ENCODE assay signal across 21 cellular contexts in the genomic region with DNA sequence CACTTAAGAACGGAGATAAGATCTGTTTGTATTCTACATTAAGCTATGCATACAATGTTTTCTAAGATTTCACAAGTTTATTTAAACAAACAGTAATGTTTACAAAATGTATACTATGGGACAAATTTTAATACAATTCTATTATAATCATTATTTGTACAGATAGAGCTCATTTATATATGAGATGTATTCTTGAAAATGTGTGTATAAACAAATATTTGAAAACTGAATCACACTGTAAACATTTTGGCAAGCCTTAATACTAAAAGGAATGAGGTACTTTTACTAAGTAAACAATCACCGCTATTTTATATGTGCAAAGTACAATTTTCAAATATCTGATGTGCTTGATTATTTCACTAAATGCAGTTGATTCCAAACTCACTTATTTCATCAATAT.
A peak's percentile ranks its signal among the peaks of the same experiment; 100 is the strongest.
DNase-seq lines count a peak whose midpoint lies in the region; ATAC-seq and TF ChIP-seq lines count a peak whose summit lies in the region.
"Had no signal": no experiment of that assay in that cellular context is flagged by ENCODE, and none has a peak within 500 bp of the region (broad histone marks: within the 10 kb centered on the region; RNA-seq: fewer than 3 reads in every experiment).

No MANE protein-coding gene starts in this region.

- H3K79me1 ChIP-seq in IMR-90 (ENCODE audit: low read depth in 1 of 2, low read length in 2 of 2) (no peaks in the 10 kb centered on the region), mesenchymal stem cell (replicated peaks; ENCODE audit: low read length, poor library complexity, severe bottlenecking) (no peaks in the 10 kb centered on the region)

- POLR2A ChIA-PET in IMR-90 (lab: Charles Lee; ENCODE audit: unreplicated experiment): no interaction called here
- POLR2A ChIA-PET in activated CD8-positive, alpha-beta T cell treated with anti-CD3 and anti-CD28 coated beads for 36 hours (lab: Charles Lee): no interaction called here

- dilution Hi-C loops in IMR-90 (cut with HindIII; ENCODE audit: low sequenced_read_pairs, unreplicated experiment): no loop called here

- no peak overlapping the region for H3K14ac ChIP-seq in IMR-90 (replicated peaks; ENCODE audit: low read depth, low read length)
- no peak overlapping the region for H3K14ac ChIP-seq in mesenchymal stem cell (ENCODE audit: low read length in 2 of 2)

- H3K4me1 Mint-ChIP-seq in immature natural killer cell: no peaks in the 10 kb centered on the region
- no peaks in the 10 kb centered on the region for H3K4me1 Mint-ChIP-seq in activated CD8-positive, alpha-beta T cell treated with anti-CD3 and anti-CD28 coated beads for 36 hours (ENCODE audit: low read depth)
- H3K4me1 Mint-ChIP-seq: CD8-positive, alpha-beta memory T cell had no signal

- H3K9me1 ChIP-seq in IMR-90 (ENCODE audit: insufficient read depth, low read length): no peaks in the 10 kb centered on the region

- H4K20me1 ChIP-seq in IMR-90 (ENCODE audit: insufficient read depth, low read length): no peaks in the 10 kb centered on the region
- H4K20me1 ChIP-seq: BLaER1 had no signal

- H3K27ac ChIP-seq in IMR-90 (ENCODE audit: insufficient read depth, low read length): no peak overlapping the region
- no peak overlapping the region for H3K27ac ChIP-seq in mesenchymal stem cell (ENCODE audit: low read length, poor library complexity, severe bottlenecking)
- H3K27ac ChIP-seq in lower lobe of right lung: no peak overlapping the region
- H3K27ac ChIP-seq: BLaER1 had no signal

- no peak overlapping the region for H3K23ac ChIP-seq in IMR-90 (ENCODE audit: low read depth, low read length)
- no peak overlapping the region for H3K23ac ChIP-seq in mesenchymal stem cell (ENCODE audit: low read length in 2 of 2)

- H3K27ac Mint-ChIP-seq in immature natural killer cell: no peak overlapping the region
- H3K27ac Mint-ChIP-seq in activated CD8-positive, alpha-beta T cell treated with anti-CD3 and anti-CD28 coated beads for 36 hours: no peak overlapping the region
- H3K27ac Mint-ChIP-seq: CD8-positive, alpha-beta memory T cell had no signal

- H3K9me3 Mint-ChIP-seq in immature natural killer cell: no peaks in the 10 kb centered on the region
- no peaks in the 10 kb centered on the region for H3K9me3 Mint-ChIP-seq in activated CD8-positive, alpha-beta T cell treated with anti-CD3 and anti-CD28 coated beads for 36 hours
- H3K9me3 Mint-ChIP-seq: CD8-positive, alpha-beta memory T cell had no signal

- DNase-seq in EH (ENCODE audit: low read depth) (peak; percentile 21), IMR-90 (peak; percentile 49), dedifferentiated amniotic fluid mesenchymal stem cell (ENCODE audit: extremely low spot score) (peak; percentile 44), mesenchymal stem cell (peak; percentile 23), immature natural killer cell (no peak), lower lobe of right lung (no peak)
- DNase-seq in activated CD8-positive, alpha-beta T cell treated with anti-CD3 and anti-CD28 coated beads for 36 hours: no peak
- DNase-seq: CD8-positive, alpha-beta memory T cell; DMS 273 treated with DMSO at 0.1 percent for 48 hours; KBM-7; MG63; NCI-H1105; NCI-H187 treated with DMSO at 0.1 percent for 48 hours; NCI-H2171; NCI-H446 treated with DMSO at 0.1 percent for 48 hours; NCI-H82; SHP77 had no signal

- no peak overlapping the region for H3K56ac ChIP-seq in IMR-90 (ENCODE audit: extremely low read depth, insufficient read depth, low read length)

- H4K8ac ChIP-seq in IMR-90 (ENCODE audit: low read depth in 2 of 2, low read length in 2 of 2) (no peak overlapping the region), mesenchymal stem cell (ENCODE audit: low read length) (no peak overlapping the region)

- H2BK15ac ChIP-seq in IMR-90 (ENCODE audit: low read depth, low read length) (no peak overlapping the region), mesenchymal stem cell (ENCODE audit: low read depth, poor library complexity, severe bottlenecking) (no peak overlapping the region)

- H3K36me3 ChIP-seq in IMR-90 (ENCODE audit: control insufficient read depth, insufficient read depth, low read length) (no peaks in the 10 kb centered on the region), mesenchymal stem cell (ENCODE audit: control insufficient read depth in 1 of 2, insufficient read depth in 2 of 2, low read depth in 1 of 2, low read length in 2 of 2) (peaks cover 0 to 4% of the 10 kb centered on the region in 2 experiments), lower lobe of right lung (no peaks in the 10 kb centered on the region)
- H3K36me3 ChIP-seq: BLaER1, HAP-1, MG63 had no signal

- H3K4me1 ChIP-seq in IMR-90 (ENCODE audit: control insufficient read depth, insufficient read depth, low read length) (peaks cover 2% of the 10 kb centered on the region; the same call in 1 of the 2 replicates), mesenchymal stem cell (ENCODE audit: control insufficient read depth, insufficient read depth, low read depth, low read length) (no peaks in the 10 kb centered on the region), lower lobe of right lung (no peaks in the 10 kb centered on the region)
- H3K4me1 ChIP-seq: BLaER1, HAP-1 had no signal

- H2BK5ac ChIP-seq in IMR-90 (ENCODE audit: low read depth, low read length, poor library complexity, severe bottlenecking) (peak overlapping the region; percentile 46), mesenchymal stem cell (ENCODE audit: low read depth, low read length, poor library complexity, severe bottlenecking) (no peak overlapping the region)

- H3K4me3 ChIP-seq in IMR-90 (ENCODE audit: insufficient read depth, low read depth, low read length): no peak overlapping the region
- H3K4me3 ChIP-seq in mesenchymal stem cell (ENCODE audit: insufficient read depth in 1 of 2, low read depth in 1 of 2, low read length in 2 of 2): no peak overlapping the region
- H3K4me3 ChIP-seq in lower lobe of right lung: no peak overlapping the region
- H3K4me3 ChIP-seq: BLaER1, GM12878, HAP-1, MG63 had no signal

- H4K91ac ChIP-seq in IMR-90 (ENCODE audit: insufficient read depth, low read depth, low read length) (no peak overlapping the region), mesenchymal stem cell (ENCODE audit: low read length) (no peak overlapping the region)

- no peak overlapping the region for H3K4me2 ChIP-seq in IMR-90 (ENCODE audit: low read depth, low read length)
- H3K4me2 ChIP-seq in mesenchymal stem cell (ENCODE audit: low read length, poor library complexity, severe bottlenecking): no peak overlapping the region
- H3K4me2 ChIP-seq: BLaER1 had no signal

- no TSS peak for BruUV-seq in IMR-90 (replicated peaks; lab: Mats Ljungman, UMichigan)

- H3K4me3 Mint-ChIP-seq in immature natural killer cell: no peak overlapping the region
- no peak overlapping the region for H3K4me3 Mint-ChIP-seq in activated CD8-positive, alpha-beta T cell treated with anti-CD3 and anti-CD28 coated beads for 36 hours
- H3K4me3 Mint-ChIP-seq: CD8-positive, alpha-beta memory T cell had no signal

- H4K5ac ChIP-seq in IMR-90 (ENCODE audit: low read depth, low read length): no peak overlapping the region

- no peak for TF ChIP-seq POLR2A in IMR-90 (IDR thresholded peaks at IDR 0.05; ENCODE audit: low read depth, low read length)

- in situ Hi-C loops in IMR-90 (cut with MboI; ENCODE audit: low sequenced_read_pairs): no loop called here

- ATAC-seq in IMR-90 (ENCODE audit: low read depth) (peak; percentile 70), GM19455 (IDR thresholded peaks at IDR 0.05; ENCODE audit: unreplicated experiment) (no peak), lower lobe of right lung (no peak)
- no peak for ATAC-seq in activated CD8-positive, alpha-beta T cell treated with anti-CD3 and anti-CD28 coated beads for 36 hours
- ATAC-seq: GM12878 had no signal

- CTCF ChIA-PET in IMR-90 (lab: Yijun Ruan, JAX): no interaction called here
- CTCF ChIA-PET in activated CD8-positive, alpha-beta T cell treated with anti-CD3 and anti-CD28 coated beads for 36 hours (lab: Charles Lee): no interaction called here

- no peak overlapping the region for H2BK20ac ChIP-seq in IMR-90 (ENCODE audit: low read depth, low read length)

- H2BK120ac ChIP-seq in IMR-90 (ENCODE audit: low read depth, low read length): no peak overlapping the region
- no peak overlapping the region for H2BK120ac ChIP-seq in mesenchymal stem cell (ENCODE audit: low read depth, low read length)

- H3K27me3 ChIP-seq in IMR-90 (ENCODE audit: control insufficient read depth, insufficient read depth, low read length) (no peaks in the 10 kb centered on the region), mesenchymal stem cell (ENCODE audit: control insufficient read depth in 1 of 2, insufficient read depth in 1 of 2, low read length in 2 of 2) (no peaks in the 10 kb centered on the region), lower lobe of right lung (ENCODE audit: low read depth) (no peaks in the 10 kb centered on the region)
- H3K27me3 ChIP-seq: BLaER1, MG63 had no signal

- no peaks in the 10 kb centered on the region for H3K27me3 Mint-ChIP-seq in immature natural killer cell (ENCODE audit: low read depth in 3 of 3)
- no peaks in the 10 kb centered on the region for H3K27me3 Mint-ChIP-seq in activated CD8-positive, alpha-beta T cell treated with anti-CD3 and anti-CD28 coated beads for 36 hours
- H3K27me3 Mint-ChIP-seq: CD8-positive, alpha-beta memory T cell had no signal

- no peak overlapping the region for H2BK12ac ChIP-seq in mesenchymal stem cell (ENCODE audit: low read length in 2 of 2)

- no peaks in the 10 kb centered on the region for H3K9me3 ChIP-seq in IMR-90 (ENCODE audit: control insufficient read depth, insufficient read depth, low read length)
- H3K9me3 ChIP-seq in mesenchymal stem cell (ENCODE audit: control insufficient read depth, low read length): no peaks in the 10 kb centered on the region
- no peaks in the 10 kb centered on the region for H3K9me3 ChIP-seq in lower lobe of right lung
- H3K9me3 ChIP-seq: BLaER1, HAP-1, MG63 had no signal

- intact Hi-C loops in IMR-90 (cut with micrococcal nuclease) (no loop called here), lower lobe of right lung (cut with DNase I) (no loop called here)
- intact Hi-C loops in activated CD8-positive, alpha-beta T cell treated with anti-CD3 and anti-CD28 coated beads for 36 hours (cut with micrococcal nuclease): no loop called here

- no peak for TF ChIP-seq CTCF in IMR-90 (conservative IDR thresholded peaks at IDR 0.05; ENCODE audit: low read depth, low read length)
- no peak for TF ChIP-seq CTCF in lower lobe of right lung (IDR thresholded peaks at IDR 0.05)
- TF ChIP-seq CTCF in activated CD8-positive, alpha-beta T cell treated with anti-CD3 and anti-CD28 coated beads for 36 hours (IDR thresholded peaks at IDR 0.05): no peak

- H3K18ac ChIP-seq in IMR-90 (ENCODE audit: low read depth, low read length): no peak overlapping the region
- no peak overlapping the region for H3K18ac ChIP-seq in mesenchymal stem cell (ENCODE audit: low read depth in 1 of 2, low read length in 2 of 2)

- TF ChIP-seq RAD21 in IMR-90 (IDR thresholded peaks at IDR 0.05; ENCODE audit: low read length): no peak

- H2AFZ ChIP-seq in IMR-90 (replicated peaks; ENCODE audit: low read length, poor library complexity) (no peak overlapping the region), mesenchymal stem cell (ENCODE audit: low read depth, low read length) (no peak overlapping the region)

- no peak overlapping the region for H3K4ac ChIP-seq in IMR-90 (ENCODE audit: low read depth, low read length)
- no peak overlapping the region for H3K4ac ChIP-seq in mesenchymal stem cell (ENCODE audit: low read depth in 1 of 2, low read length in 2 of 2)

- H2AK9ac ChIP-seq in IMR-90 (replicated peaks; ENCODE audit: low read depth, low read length, poor library complexity): no peak overlapping the region

- WGBS in IMR-90 (ENCODE audit: extremely low coverage in 2 of 2, insufficient read length in 1 of 2), 2 experiments: no CpG with 5 or more reads among the region's 2 CpGs
- WGBS in mesenchymal stem cell: 40% methylated on average over 1 of the region's 2 CpGs

- H3K36me3 Mint-ChIP-seq in immature natural killer cell: peaks cover 9 to 28% (median 15%) of the 10 kb centered on the region in 3 donors
- peaks cover 23% of the 10 kb centered on the region for H3K36me3 Mint-ChIP-seq in activated CD8-positive, alpha-beta T cell treated with anti-CD3 and anti-CD28 coated beads for 36 hours (ENCODE audit: low read depth)

- H3K9ac ChIP-seq in IMR-90 (ENCODE audit: low read depth, low read length) (no peak overlapping the region), mesenchymal stem cell (ENCODE audit: low read length) (no peak overlapping the region)
- H3K9ac ChIP-seq: BLaER1 had no signal

- no peak overlapping the region for H2AK5ac ChIP-seq in IMR-90 (ENCODE audit: low read depth, low read length)
- H2AK5ac ChIP-seq in mesenchymal stem cell (ENCODE audit: low read length, severe bottlenecking): no peak overlapping the region

Comparison
In these comparisons a context has a peak if more than half of its experiments do, and no peak if none do; other contexts are left out.
1. DNase-seq: peak in EH (single experiment), IMR-90 (single experiment), dedifferentiated amniotic fluid mesenchymal stem cell (single experiment) and mesenchymal stem cell (single experiment); none in immature natural killer cell (0 of 3), lower lobe of right lung (single experiment) and activated CD8-positive, alpha-beta T cell treated with anti-CD3 and anti-CD28 coated beads for 36 hours (single experiment).